ENCODE assay signal across 9 cellular contexts in the genomic region with DNA sequence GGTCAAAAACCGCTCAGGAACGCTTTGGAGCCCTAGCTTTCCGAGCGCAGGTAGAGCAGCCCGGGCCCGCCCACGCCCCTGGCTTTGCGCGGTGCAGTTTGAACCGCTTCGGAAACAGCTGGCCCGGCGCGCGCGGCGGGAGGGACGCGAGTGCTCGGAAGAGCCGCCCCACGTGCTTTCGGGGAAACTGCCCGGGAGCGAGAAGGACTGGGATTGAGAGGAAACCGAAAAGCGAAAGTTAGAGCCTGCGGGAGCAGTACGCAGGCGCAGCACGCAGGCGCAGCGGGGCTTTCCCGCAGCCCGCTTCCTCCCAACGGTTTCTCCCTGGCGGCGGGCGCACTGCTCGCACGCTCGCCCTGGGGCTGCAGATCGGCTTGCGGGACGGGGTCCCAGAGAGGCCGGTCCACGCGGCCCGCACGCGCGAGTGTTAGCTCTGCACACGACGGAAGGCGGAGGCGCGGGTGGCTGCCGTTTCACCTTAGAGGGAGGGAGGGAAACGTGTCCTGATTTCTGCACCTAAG. TPM values are rescaled to one million over a fixed set of nuclear protein-coding genes. Genes with fewer than 3 reads are reported as not detected.
DNase-seq lines count a peak whose midpoint lies in the region; ATAC-seq and TF ChIP-seq lines count a peak whose summit lies in the region.
"Had no signal": no experiment of that assay in that cellular context is flagged by ENCODE, and none has a peak within 500 bp of the region (broad histone marks: within the 10 kb centered on the region; RNA-seq: fewer than 3 reads in every experiment).

No MANE protein-coding gene starts in this region.

- under 1% methylated on average over 59 of the region's 59 CpGs for WGBS in liver

- no peaks in the 10 kb centered on the region for H3K27me3 ChIP-seq in liver (ENCODE audit: control insufficient read depth in 4 of 4, insufficient read depth in 4 of 4, low read length in 3 of 4)

- peak overlapping the region; percentile 93 to 97 for H3K9ac ChIP-seq in liver (ENCODE audit: low read depth in 1 of 2, low read length in 2 of 2)

- peaks cover 14% of the 10 kb centered on the region for H3K36me3 Mint-ChIP-seq in activated CD4-positive, alpha-beta T cell treated with anti-CD3 and anti-CD28 coated beads, Interleukin-2, amount 10 ng/mL, durations not matched to agents 7 days and 5 days (ENCODE audit: low read depth)

- H3K27ac Mint-ChIP-seq in activated CD4-positive, alpha-beta T cell treated with anti-CD3 and anti-CD28 coated beads, Interleukin-2, amount 10 ng/mL, durations not matched to agents 7 days and 5 days: no peak overlapping the region
- H3K27ac Mint-ChIP-seq: dendritic cell treated with granulocyte-macrophage colony-stimulating factor and Interleukin-4, amounts not matched to agents 40 ng/mL and 50 ng/mL, for 4 days had no signal

- H3K4me3 ChIP-seq in liver (ENCODE audit: low read depth in 1 of 3, low read length in 3 of 3): peak overlapping the region; percentile 63 to 98 (median 80)

- peaks cover 0 to 18% (median 8%) of the 10 kb centered on the region in 4 donors for H3K4me1 ChIP-seq in liver (ENCODE audit: control insufficient read depth in 4 of 4, insufficient read depth in 4 of 4, low read length in 3 of 4)

- no peaks in the 10 kb centered on the region for H3K27me3 Mint-ChIP-seq in activated CD4-positive, alpha-beta T cell treated with anti-CD3 and anti-CD28 coated beads, Interleukin-2, amount 10 ng/mL, durations not matched to agents 7 days and 5 days
- H3K27me3 Mint-ChIP-seq: dendritic cell treated with granulocyte-macrophage colony-stimulating factor and Interleukin-4, amounts not matched to agents 40 ng/mL and 50 ng/mL, for 4 days had no signal

- POLR2A ChIA-PET in activated CD4-positive, alpha-beta T cell treated with anti-CD3 and anti-CD28 coated beads, Interleukin-2, amount 10 ng/mL, durations not matched to agents 7 days and 5 days (lab: Charles Lee): interaction anchor here (0.5 to 1.4 kb wide), 3 partner anchors 8 to 27 kb away, joined by 3 to 8 read pairs (median 4); no protein-coding TSS in a partner anchor

- TF ChIP-seq CTCF in C4-2B (conservative IDR thresholded peaks at IDR 0.05): no peak
- TF ChIP-seq CTCF in liver (IDR thresholded peaks at IDR 0.05; ENCODE audit: low read depth, low read length, missing input control): peak; percentile 25

- no peaks in the 10 kb centered on the region for H3K9me3 ChIP-seq in liver (ENCODE audit: control insufficient read depth in 4 of 4, low read length in 3 of 4)

- peak; percentile 41 to 42 for TF ChIP-seq RAD21 in liver (IDR thresholded peaks at IDR 0.05)

- peaks cover 46% of the 10 kb centered on the region for H3K4me1 Mint-ChIP-seq in activated CD4-positive, alpha-beta T cell treated with anti-CD3 and anti-CD28 coated beads, Interleukin-2, amount 10 ng/mL, durations not matched to agents 7 days and 5 days

- H3K27ac ChIP-seq in C4-2B (peak overlapping the region; percentile 98), liver (ENCODE audit: low read depth in 1 of 2, low read length in 2 of 2) (peak overlapping the region; percentile 94 to 99)

- ATAC-seq in GM19351 (IDR thresholded peaks at IDR 0.05; ENCODE audit: unreplicated experiment) (peak; percentile 71), HG03469 (IDR thresholded peaks at IDR 0.05; ENCODE audit: unreplicated experiment) (peak; percentile 66)

- CTCF ChIA-PET in activated CD4-positive, alpha-beta T cell treated with anti-CD3 and anti-CD28 coated beads, Interleukin-2, amount 10 ng/mL, durations not matched to agents 7 days and 5 days (lab: Charles Lee): interaction anchor here (0.8 to 1.8 kb wide), 4 partner anchors 8 to 18 kb away, joined by 3 to 4 read pairs (median 3); no protein-coding TSS in a partner anchor

- H3K9me3 Mint-ChIP-seq in activated CD4-positive, alpha-beta T cell treated with anti-CD3 and anti-CD28 coated beads, Interleukin-2, amount 10 ng/mL, durations not matched to agents 7 days and 5 days: peaks cover 13% of the 10 kb centered on the region
- H3K9me3 Mint-ChIP-seq: dendritic cell treated with granulocyte-macrophage colony-stimulating factor and Interleukin-4, amounts not matched to agents 40 ng/mL and 50 ng/mL, for 4 days had no signal

- no peak overlapping the region for H3K4me3 Mint-ChIP-seq in activated CD4-positive, alpha-beta T cell treated with anti-CD3 and anti-CD28 coated beads, Interleukin-2, amount 10 ng/mL, durations not matched to agents 7 days and 5 days
- H3K4me3 Mint-ChIP-seq: dendritic cell treated with granulocyte-macrophage colony-stimulating factor and Interleukin-4, amounts not matched to agents 40 ng/mL and 50 ng/mL, for 4 days had no signal

- DNase-seq in NCI-H526 (lab: John Stamatoyannopoulos, UW) (peak; percentile 91 to 97), dermis blood vessel endothelial cell (peak; percentile 99)
- DNase-seq in activated CD4-positive, alpha-beta T cell treated with anti-CD3 and anti-CD28 coated beads, Interleukin-2, amount 10 ng/mL, durations not matched to agents 7 days and 5 days: peak; percentile 92
- peak; percentile 95 for DNase-seq in stimulated activated CD4-positive, alpha-beta T cell treated with anti-CD3 and anti-CD28 coated beads, Interleukin-4, amount 100 ng/mL, for 1 hour

- H3K36me3 ChIP-seq in liver (ENCODE audit: control insufficient read depth in 4 of 4, insufficient read depth in 3 of 4, low read depth in 1 of 4, low read length in 3 of 4): no peaks in the 10 kb centered on the region

TF ChIP-seq in liver, 16 proteins besides CTCF, POLR2A, EP300 and RAD21:
- TF ChIP-seq JUND (IDR thresholded peaks at IDR 0.05) (peak; percentile 44 to 53), HNF4G (IDR thresholded peaks at IDR 0.05) (peak; percentile 19), FOXA1 (IDR thresholded peaks at IDR 0.05) (peak; percentile 76), RXRA (IDR thresholded peaks at IDR 0.05) (peak; percentile 49 to 52), HNF4A (conservative IDR thresholded peaks at IDR 0.05) (peak; percentile 22 to 38), EGR1 (IDR thresholded peaks at IDR 0.05; ENCODE audit: low read depth in 2 of 2) (peak; percentile 98 to 99), SP1 (IDR thresholded peaks at IDR 0.05) (peak; percentile 88), NR2F2 (IDR thresholded peaks at IDR 0.05) (no peak), FOXA2 (IDR thresholded peaks at IDR 0.05) (no peak), YY1 (IDR thresholded peaks at IDR 0.05) (peak; percentile 54), TAF1 (conservative IDR thresholded peaks at IDR 0.05) (peak; percentile 70), GABPA (IDR thresholded peaks at IDR 0.05 in 1 of 2, conservative IDR thresholded peaks at IDR 0.05 in 1 of 2) (peak in 1 of 2 donors; percentile 89)
- TF ChIP-seq, protein P1, sequence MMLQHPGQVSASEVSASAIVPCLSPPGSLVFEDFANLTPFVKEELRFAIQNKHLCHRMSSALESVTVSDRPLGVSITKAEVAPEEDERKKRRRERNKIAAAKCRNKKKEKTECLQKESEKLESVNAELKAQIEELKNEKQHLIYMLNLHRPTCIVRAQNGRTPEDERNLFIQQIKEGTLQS (IDR thresholded peaks at IDR 0.05): peak; percentile 18
- TF ChIP-seq, protein P2, sequence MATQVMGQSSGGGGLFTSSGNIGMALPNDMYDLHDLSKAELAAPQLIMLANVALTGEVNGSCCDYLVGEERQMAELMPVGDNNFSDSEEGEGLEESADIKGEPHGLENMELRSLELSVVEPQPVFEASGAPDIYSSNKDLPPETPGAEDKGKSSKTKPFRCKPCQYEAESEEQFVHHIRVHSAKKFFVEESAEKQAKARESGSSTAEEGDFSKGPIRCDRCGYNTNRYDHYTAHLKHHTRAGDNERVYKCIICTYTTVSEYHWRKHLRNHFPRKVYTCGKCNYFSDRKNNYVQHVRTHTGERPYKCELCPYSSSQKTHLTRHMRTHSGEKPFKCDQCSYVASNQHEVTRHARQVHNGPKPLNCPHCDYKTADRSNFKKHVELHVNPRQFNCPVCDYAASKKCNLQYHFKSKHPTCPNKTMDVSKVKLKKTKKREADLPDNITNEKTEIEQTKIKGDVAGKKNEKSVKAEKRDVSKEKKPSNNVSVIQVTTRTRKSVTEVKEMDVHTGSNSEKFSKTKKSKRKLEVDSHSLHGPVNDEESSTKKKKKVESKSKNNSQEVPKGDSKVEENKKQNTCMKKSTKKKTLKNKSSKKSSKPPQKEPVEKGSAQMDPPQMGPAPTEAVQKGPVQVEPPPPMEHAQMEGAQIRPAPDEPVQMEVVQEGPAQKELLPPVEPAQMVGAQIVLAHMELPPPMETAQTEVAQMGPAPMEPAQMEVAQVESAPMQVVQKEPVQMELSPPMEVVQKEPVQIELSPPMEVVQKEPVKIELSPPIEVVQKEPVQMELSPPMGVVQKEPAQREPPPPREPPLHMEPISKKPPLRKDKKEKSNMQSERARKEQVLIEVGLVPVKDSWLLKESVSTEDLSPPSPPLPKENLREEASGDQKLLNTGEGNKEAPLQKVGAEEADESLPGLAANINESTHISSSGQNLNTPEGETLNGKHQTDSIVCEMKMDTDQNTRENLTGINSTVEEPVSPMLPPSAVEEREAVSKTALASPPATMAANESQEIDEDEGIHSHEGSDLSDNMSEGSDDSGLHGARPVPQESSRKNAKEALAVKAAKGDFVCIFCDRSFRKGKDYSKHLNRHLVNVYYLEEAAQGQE (IDR thresholded peaks at IDR 0.05): peak; percentile 93
- TF ChIP-seq, protein P3, sequence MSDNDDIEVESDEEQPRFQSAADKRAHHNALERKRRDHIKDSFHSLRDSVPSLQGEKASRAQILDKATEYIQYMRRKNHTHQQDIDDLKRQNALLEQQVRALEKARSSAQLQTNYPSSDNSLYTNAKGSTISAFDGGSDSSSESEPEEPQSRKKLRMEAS (IDR thresholded peaks at IDR 0.05): peak; percentile 99
- TF ChIP-seq, protein P4, sequence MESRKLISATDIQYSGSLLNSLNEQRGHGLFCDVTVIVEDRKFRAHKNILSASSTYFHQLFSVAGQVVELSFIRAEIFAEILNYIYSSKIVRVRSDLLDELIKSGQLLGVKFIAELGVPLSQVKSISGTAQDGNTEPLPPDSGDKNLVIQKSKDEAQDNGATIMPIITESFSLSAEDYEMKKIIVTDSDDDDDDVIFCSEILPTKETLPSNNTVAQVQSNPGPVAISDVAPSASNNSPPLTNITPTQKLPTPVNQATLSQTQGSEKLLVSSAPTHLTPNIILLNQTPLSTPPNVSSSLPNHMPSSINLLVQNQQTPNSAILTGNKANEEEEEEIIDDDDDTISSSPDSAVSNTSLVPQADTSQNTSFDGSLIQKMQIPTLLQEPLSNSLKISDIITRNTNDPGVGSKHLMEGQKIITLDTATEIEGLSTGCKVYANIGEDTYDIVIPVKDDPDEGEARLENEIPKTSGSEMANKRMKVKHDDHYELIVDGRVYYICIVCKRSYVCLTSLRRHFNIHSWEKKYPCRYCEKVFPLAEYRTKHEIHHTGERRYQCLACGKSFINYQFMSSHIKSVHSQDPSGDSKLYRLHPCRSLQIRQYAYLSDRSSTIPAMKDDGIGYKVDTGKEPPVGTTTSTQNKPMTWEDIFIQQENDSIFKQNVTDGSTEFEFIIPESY (IDR thresholded peaks at IDR 0.05): peak; percentile 98

RNA-seq across cellular contexts. Expression of a gene that starts 6.3 kb away (rescaled TPM):
- 100 to 1,000 TPM; 876 to 958 TPM for total RNA-seq in activated CD4-positive, alpha-beta T cell treated with anti-CD3 and anti-CD28 coated beads, Interleukin-2, amount 10 ng/mL, durations not matched to agents 7 days and 5 days
- total RNA-seq in dermis blood vessel endothelial cell (68.6 and 120 TPM in 2 replicates), liver (10 to 100 TPM; 50.4 to 78.7 TPM)
- 10 to 100 TPM; 26.2 to 40.9 TPM for polyA plus RNA-seq in liver

Comparison
In these comparisons a context has a peak if more than half of its experiments do, and no peak if none do; other contexts are left out.
1. Peak in every context shown above with its lines: DNase-seq, ATAC-seq, H3K4me3 ChIP-seq and H3K27ac ChIP-seq.